1 cellular context compared by ENCODE assay signal in genomic region chr6:29557320-29557719, GRCh38.
A peak's percentile ranks its signal among the peaks of the same experiment; 100 is the strongest.
TF ChIP-seq lines count a peak whose summit lies in the region.

No MANE protein-coding gene starts in this region.

TF ChIP-seq in H1, 55 proteins besides CTCF, POLR2A, EP300 and RAD21:
- peak; percentile 86 for TF ChIP-seq POU5F1 (IDR thresholded peaks at IDR 0.05; ENCODE audit: low read depth, low read length)
- TF ChIP-seq HDAC2 (IDR thresholded peaks at IDR 0.05; ENCODE audit: borderline replicate concordance in 1 of 2, low read depth in 2 of 2, low read length in 2 of 2), result 0 out of 4 replicates have a peak, but pooled peaks of 1 of the 2 experiments have one; percentile 43
- TF ChIP-seq SP1 (IDR thresholded peaks at IDR 0.05; ENCODE audit: low read depth, low read length), result 0 out of 2 replicates have a peak, but pooled peaks have one; percentile 38
- TF ChIP-seq USF2 (IDR thresholded peaks at IDR 0.05; ENCODE audit: low read length), result no peak
- no peak for TF ChIP-seq ZNF274 (IDR thresholded peaks at IDR 0.05; ENCODE audit: borderline replicate concordance, extremely low read depth, low read length)
- TF ChIP-seq, protein P1, sequence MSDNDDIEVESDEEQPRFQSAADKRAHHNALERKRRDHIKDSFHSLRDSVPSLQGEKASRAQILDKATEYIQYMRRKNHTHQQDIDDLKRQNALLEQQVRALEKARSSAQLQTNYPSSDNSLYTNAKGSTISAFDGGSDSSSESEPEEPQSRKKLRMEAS (IDR thresholded peaks at IDR 0.05), result no peak
- TF ChIP-seq TCF12 (IDR thresholded peaks at IDR 0.05; ENCODE audit: low read depth, low read length), result 0 out of 2 replicates have a peak, but pooled peaks have one; percentile 18
TF ChIP-seq in H1: peak in this region for 4.
